In genomic region chr6:144330588-144330987, GRCh38 we compare ENCODE assay signal across 14 cellular contexts. TPM values are rescaled to one million over a fixed set of nuclear protein-coding genes. Genes with fewer than 3 reads are reported as not detected.
A peak's percentile ranks its signal among the peaks of the same experiment; 100 is the strongest.
DNase-seq lines count a peak whose midpoint lies in the region; ATAC-seq and TF ChIP-seq lines count a peak whose summit lies in the region.
"Had no signal": no experiment of that assay in that cellular context is flagged by ENCODE, and none has a peak within 500 bp of the region (broad histone marks: within the 10 kb centered on the region; RNA-seq: fewer than 3 reads in every experiment).

No MANE protein-coding gene starts in this region.

- H4K91ac ChIP-seq in neuronal stem cell (ENCODE audit: low read depth, low read length, poor library complexity): no peak overlapping the region

- no peak overlapping the region for H3K4me3 Mint-ChIP-seq in CD8-positive, alpha-beta memory T cell
- peak overlapping the region; percentile 40 to 74 (median 68) for H3K4me3 Mint-ChIP-seq in nephron
- H3K4me3 Mint-ChIP-seq: activated CD4-positive, alpha-beta T cell treated with anti-CD3 and anti-CD28 coated beads, Interleukin-2, amount 10 ng/mL, durations not matched to agents 24 days and 14 days; activated naive CD8-positive, alpha-beta T cell treated with anti-CD3 and anti-CD28 coated beads for 36 hours had no signal

- WGBS in neuronal stem cell (ENCODE audit: extremely low coverage in 2 of 2, insufficient read length in 2 of 2, insufficient replicate concordance in 1 of 2), 2 donors: no CpG with 5 or more reads among the region's 8 CpGs

- H3K36me3 ChIP-seq in CD8-positive, alpha-beta memory T cell (ENCODE audit: insufficient read depth, low read length): no peaks in the 10 kb centered on the region
- no peaks in the 10 kb centered on the region for H3K36me3 ChIP-seq in neuronal stem cell (replicated peaks in 1 of 2; ENCODE audit: control insufficient read depth in 2 of 2, insufficient read depth in 2 of 2, low read length in 2 of 2)

- H3K27me3 ChIP-seq in CD8-positive, alpha-beta memory T cell (ENCODE audit: insufficient read depth, low read length, poor library complexity, severe bottlenecking): no peaks in the 10 kb centered on the region
- H3K27me3 ChIP-seq in foreskin keratinocyte (no peaks in the 10 kb centered on the region), neuronal stem cell (ENCODE audit: control insufficient read depth in 3 of 3, insufficient read depth in 3 of 3, low read depth in 1 of 3, low read length in 3 of 3) (no peaks in the 10 kb centered on the region)

- no peak overlapping the region for H2BK15ac ChIP-seq in neuronal stem cell (ENCODE audit: low read length)

- no peak overlapping the region for H2AK5ac ChIP-seq in neuronal stem cell (ENCODE audit: low read depth, low read length)

- no peak overlapping the region for H3K4me2 ChIP-seq in neuronal stem cell (ENCODE audit: insufficient read depth, low read length, poor library complexity, severe bottlenecking)

- H2AFZ ChIP-seq in neuronal stem cell (ENCODE audit: low read length): no peak overlapping the region

- H4K8ac ChIP-seq in neuronal stem cell (ENCODE audit: low read depth, low read length): no peak overlapping the region

- H3K9ac ChIP-seq in neuronal stem cell (ENCODE audit: low read depth, low read length, poor library complexity): no peak overlapping the region

- DNase-seq in CD8-positive, alpha-beta memory T cell: no peak
- DNase-seq in NCI-H1105 treated with DMSO at 0.1 percent for 48 hours (lab: John Stamatoyannopoulos, UW): peak; percentile 89
- peak in 1 of 2 donors; percentile 76 for DNase-seq in foreskin keratinocyte
- DNase-seq in neuronal stem cell (ENCODE audit: low spot score): no peak
- no peak for DNase-seq in dermis blood vessel endothelial cell
- DNase-seq in kidney glomerular epithelial cell (lab: John Stamatoyannopoulos, UW): no peak
- DNase-seq: activated CD4-positive, alpha-beta T cell treated with anti-CD3 and anti-CD28 coated beads, Interleukin-2, amount 10 ng/mL, durations not matched to agents 24 days and 14 days; activated naive CD8-positive, alpha-beta T cell treated with anti-CD3 and anti-CD28 coated beads for 36 hours; C1 segment of cervical spinal cord; hypothalamus; NCI-H2171; SHP77 treated with DMSO at 0.1 percent for 48 hours had no signal

- no peak overlapping the region for H3K4ac ChIP-seq in neuronal stem cell (ENCODE audit: low read length)

- H3K4me1 ChIP-seq in CD8-positive, alpha-beta memory T cell (ENCODE audit: insufficient read depth, low read length): peaks cover 20% of the 10 kb centered on the region
- H3K4me1 ChIP-seq in foreskin keratinocyte (peaks cover 25% of the 10 kb centered on the region), neuronal stem cell (ENCODE audit: control insufficient read depth in 2 of 2, insufficient read depth in 1 of 2, low read depth in 1 of 2, low read length in 2 of 2) (peaks cover 0 to 3% of the 10 kb centered on the region in 2 donors)

- H3K23ac ChIP-seq in neuronal stem cell (ENCODE audit: low read depth, low read length, poor library complexity): no peak overlapping the region

- no peak for TF ChIP-seq CTCF in foreskin keratinocyte (conservative IDR thresholded peaks at IDR 0.05)
- no peak for TF ChIP-seq CTCF in nephron (IDR thresholded peaks at IDR 0.05; ENCODE audit: unreplicated experiment in 3 of 3)

- H2BK5ac ChIP-seq in neuronal stem cell (ENCODE audit: low read length): no peak overlapping the region

- no peak overlapping the region for H2BK12ac ChIP-seq in neuronal stem cell (ENCODE audit: low read length)

- H3K9me3 Mint-ChIP-seq in CD8-positive, alpha-beta memory T cell: no peaks in the 10 kb centered on the region
- no peaks in the 10 kb centered on the region for H3K9me3 Mint-ChIP-seq in nephron
- H3K9me3 Mint-ChIP-seq: activated CD4-positive, alpha-beta T cell treated with anti-CD3 and anti-CD28 coated beads, Interleukin-2, amount 10 ng/mL, durations not matched to agents 24 days and 14 days; activated naive CD8-positive, alpha-beta T cell treated with anti-CD3 and anti-CD28 coated beads for 36 hours had no signal

- H3K14ac ChIP-seq in neuronal stem cell (ENCODE audit: low read length): no peak overlapping the region

- H3K27ac Mint-ChIP-seq in CD8-positive, alpha-beta memory T cell: peak overlapping the region in 5 of 8 donors; percentile 29 to 81 (median 73)
- peak overlapping the region; percentile 63 to 86 (median 77) for H3K27ac Mint-ChIP-seq in nephron
- H3K27ac Mint-ChIP-seq: activated CD4-positive, alpha-beta T cell treated with anti-CD3 and anti-CD28 coated beads, Interleukin-2, amount 10 ng/mL, durations not matched to agents 24 days and 14 days; activated naive CD8-positive, alpha-beta T cell treated with anti-CD3 and anti-CD28 coated beads for 36 hours had no signal

- H3K4me3 ChIP-seq in CD8-positive, alpha-beta memory T cell (ENCODE audit: low read length): no peak overlapping the region
- no peak overlapping the region for H3K4me3 ChIP-seq in neuronal stem cell (ENCODE audit: low read length in 2 of 2)

- H3K4me1 Mint-ChIP-seq in CD8-positive, alpha-beta memory T cell: peaks cover 30 to 51% (median 37%) of the 10 kb centered on the region in 3 donors
- H3K4me1 Mint-ChIP-seq in nephron: peaks cover 53% of the 10 kb centered on the region

- H2BK120ac ChIP-seq in neuronal stem cell (ENCODE audit: low read depth, low read length): no peak overlapping the region

- ATAC-seq in foreskin keratinocyte (peak; percentile 91), HG02588 (IDR thresholded peaks at IDR 0.05; ENCODE audit: unreplicated experiment) (no peak)

- CTCF ChIA-PET in CD8-positive, alpha-beta memory T cell (lab: Charles Lee): interaction anchor here (1.6 kb wide), 1 partner anchor 12 kb away, joined by 3 read pairs; no protein-coding TSS in a partner anchor

- no peaks in the 10 kb centered on the region for H3K27me3 Mint-ChIP-seq in CD8-positive, alpha-beta memory T cell
- peaks cover 2% of the 10 kb centered on the region for H3K27me3 Mint-ChIP-seq in nephron (ENCODE audit: low read depth)
- H3K27me3 Mint-ChIP-seq: activated CD4-positive, alpha-beta T cell treated with anti-CD3 and anti-CD28 coated beads, Interleukin-2, amount 10 ng/mL, durations not matched to agents 24 days and 14 days; activated naive CD8-positive, alpha-beta T cell treated with anti-CD3 and anti-CD28 coated beads for 36 hours had no signal

- POLR2A ChIA-PET in CD8-positive, alpha-beta memory T cell (lab: Charles Lee): no interaction called here

- H3K79me1 ChIP-seq in neuronal stem cell (ENCODE audit: low read depth, low read length): peaks cover 4% of the 10 kb centered on the region

- H3K9me3 ChIP-seq in CD8-positive, alpha-beta memory T cell (ENCODE audit: low read length): no peaks in the 10 kb centered on the region
- H3K9me3 ChIP-seq in neuronal stem cell (replicated peaks in 1 of 2; ENCODE audit: control insufficient read depth in 2 of 2, insufficient read depth in 1 of 2, low read depth in 1 of 2, low read length in 2 of 2): peaks cover 0 to 8% of the 10 kb centered on the region in 2 donors

- no peaks in the 10 kb centered on the region for H3K36me3 Mint-ChIP-seq in CD8-positive, alpha-beta memory T cell
- peaks cover 6% of the 10 kb centered on the region for H3K36me3 Mint-ChIP-seq in nephron (ENCODE audit: low read depth)
- H3K36me3 Mint-ChIP-seq: activated naive CD8-positive, alpha-beta T cell treated with anti-CD3 and anti-CD28 coated beads for 36 hours had no signal

- no peak overlapping the region for H3K27ac ChIP-seq in CD8-positive, alpha-beta memory T cell (ENCODE audit: low read depth, low read length)
- H3K27ac ChIP-seq in foreskin keratinocyte (no peak overlapping the region), neuronal stem cell (replicated peaks; ENCODE audit: low read length) (no peak overlapping the region)

- H3K18ac ChIP-seq in neuronal stem cell (ENCODE audit: low read length): no peak overlapping the region

RNA-seq across cellular contexts. Expression of gene UTRN, which starts 45.5 kb away (rescaled TPM):
- total RNA-seq in CD8-positive, alpha-beta memory T cell: 10 to 100 TPM; 42.7 to 42.8 TPM
- polyA plus RNA-seq in CD8-positive, alpha-beta memory T cell: 96.8 TPM
- total RNA-seq in foreskin keratinocyte (40.2 and 45.6 TPM in 2 replicates), dermis blood vessel endothelial cell (719 and 803 TPM in 2 replicates)
- polyA plus RNA-seq in foreskin keratinocyte: 1.8 and 2.1 TPM in 2 replicates
- 13.3 TPM for polyA plus RNA-seq in neuronal stem cell (2013, experiment 1 of 2)
- polyA plus RNA-seq in neuronal stem cell (2013, experiment 2 of 2): 12.3 TPM

Comparison
In these comparisons a context has a peak if more than half of its experiments do, and no peak if none do; other contexts are left out.
1. H3K4me3 Mint-ChIP-seq: peak in nephron (3 of 3); none in CD8-positive, alpha-beta memory T cell (0 of 7).
2. RNA of gene UTRN, which starts 45.5 kb away (total RNA-seq): 719 to 803 TPM in dermis blood vessel endothelial cell; 42.7 to 42.8 TPM in CD8-positive, alpha-beta memory T cell and 40.2 to 45.6 TPM in foreskin keratinocyte; every median in the first group is over 10 times any median in the second.